8 cellular contexts compared by ENCODE assay signal in the genomic region with DNA sequence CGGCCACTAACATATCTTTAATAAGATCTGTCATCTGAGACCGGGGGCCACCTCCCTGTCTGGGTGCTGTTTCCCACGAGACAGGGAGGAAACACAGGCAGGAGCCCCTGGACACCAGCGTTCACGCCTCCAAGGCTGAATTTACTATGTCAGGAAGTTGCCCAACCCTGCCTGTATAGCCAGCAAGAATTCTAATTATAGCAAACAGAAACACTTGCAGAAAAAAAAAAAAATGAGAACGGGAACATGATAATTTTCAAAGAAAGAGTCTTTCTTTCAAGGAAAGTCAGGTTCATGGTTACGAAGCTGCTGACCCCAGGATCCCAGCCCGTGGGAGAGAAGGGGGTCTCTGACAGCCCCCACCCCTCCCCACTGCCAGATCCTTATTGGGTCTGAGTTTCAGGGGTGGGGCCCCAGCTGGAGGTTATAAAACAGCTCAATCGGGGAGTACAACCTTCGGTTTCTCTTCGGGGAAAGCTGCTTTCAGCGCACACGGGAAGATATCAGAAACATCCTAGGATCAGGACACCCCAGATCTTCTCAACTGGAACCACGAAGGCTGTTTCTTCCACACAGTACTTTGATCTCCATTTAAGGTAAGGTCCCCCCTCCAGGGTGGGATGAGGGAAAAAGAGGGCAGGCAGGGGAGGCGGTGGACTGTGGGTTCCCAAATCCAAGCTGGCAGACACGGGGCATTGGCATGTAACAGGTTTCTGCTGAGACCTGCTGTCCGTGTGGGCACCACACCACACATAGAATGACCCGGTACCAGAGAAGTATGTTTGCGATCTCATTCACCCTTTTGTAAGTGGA. TPM values are rescaled to one million over a fixed set of nuclear protein-coding genes. Genes with fewer than 3 reads are reported as not detected.
DNase-seq lines count a peak whose midpoint lies in the region; ATAC-seq, FAIRE-seq and TF ChIP-seq lines count a peak whose summit lies in the region.

TSS of gene IL3RA (plus strand) at position 455 of the 813 bp plus-strand sequence. CDS start 4,981 bp downstream, outside the sequence.

- H3K14ac ChIP-seq in IMR-90 (replicated peaks; ENCODE audit: low read depth, low read length) = no peak within 1 kb of the TSS

- H2BK5ac ChIP-seq in IMR-90 (ENCODE audit: low read depth, low read length, poor library complexity, severe bottlenecking) = no peak within 1 kb of the TSS

- no peaks in the 10 kb centered on the region for H3K9me1 ChIP-seq in IMR-90 (ENCODE audit: insufficient read depth, low read length)

- POLR2A ChIA-PET in IMR-90 (lab: Charles Lee; ENCODE audit: unreplicated experiment) = no interaction called here
- POLR2A ChIA-PET in GM12878 (lab: Charles Lee) = no interaction called here

- no peaks in the 10 kb centered on the region for H3K36me3 ChIP-seq in IMR-90 (ENCODE audit: control insufficient read depth, insufficient read depth, low read length)
- no peaks in the 10 kb centered on the region for H3K36me3 ChIP-seq in GM12878 (ENCODE audit: control insufficient read depth in 2 of 2, insufficient read depth in 2 of 2, low read length in 1 of 2)
- H3K36me3 ChIP-seq in upper lobe of left lung = peaks cover 0 to under 1% (median 0%) of the 10 kb centered on the region in 4 donors

- no peaks in the 10 kb centered on the region for H3K79me1 ChIP-seq in IMR-90 (ENCODE audit: low read depth in 1 of 2, low read length in 2 of 2)

- no peak within 1 kb of the TSS for H3K4ac ChIP-seq in IMR-90 (ENCODE audit: low read depth, low read length)

- no peak within 1 kb of the TSS for H3K18ac ChIP-seq in IMR-90 (ENCODE audit: low read depth, low read length)

- no peak for TF ChIP-seq RAD21 in IMR-90 (IDR thresholded peaks at IDR 0.05; ENCODE audit: low read length)
- no peak for TF ChIP-seq RAD21 in GM12878 (IDR thresholded peaks at IDR 0.05; ENCODE audit: insufficient read depth, low read depth, low read length)

- ATAC-seq in GM19035 (IDR thresholded peaks at IDR 0.05; ENCODE audit: unreplicated experiment) (peak; percentile 50), IMR-90 (ENCODE audit: low read depth) (no peak), GM12878 (peak; percentile 81), upper lobe of left lung (ENCODE audit: low FRiP score in 2 of 2) (peak; percentile 59 to 78)

- CTCF ChIA-PET in IMR-90 (lab: Yijun Ruan, JAX) (no interaction called here), GM12878 (lab: Yijun Ruan, JAX) (no interaction called here)

- H2AFZ ChIP-seq in IMR-90 (replicated peaks; ENCODE audit: low read length, poor library complexity) = no peak within 1 kb of the TSS
- H2AFZ ChIP-seq in GM12878 (ENCODE audit: control insufficient read depth, low read depth, low read length) = peak within 1 kb of the TSS; percentile 61

- H3K27ac ChIP-seq in IMR-90 (ENCODE audit: insufficient read depth, low read length) (no peak within 1 kb of the TSS), GM12878 (ENCODE audit: control insufficient read depth, insufficient read depth) (peak within 1 kb of the TSS; percentile 77), upper lobe of left lung (peak within 1 kb of the TSS; percentile 65 to 81 (median 80))

- no peaks in the 10 kb centered on the region for H4K20me1 ChIP-seq in IMR-90 (ENCODE audit: insufficient read depth, low read length)
- no peaks in the 10 kb centered on the region for H4K20me1 ChIP-seq in GM12878 (ENCODE audit: control insufficient read depth, insufficient read depth)

- H3K4me3 ChIP-seq in IMR-90 (ENCODE audit: insufficient read depth, low read depth, low read length) = no peak within 1 kb of the TSS
- H3K4me3 ChIP-seq in GM12878 = peak within 1 kb of the TSS; percentile 75
- H3K4me3 ChIP-seq in upper lobe of left lung = peak within 1 kb of the TSS; percentile 34 to 52 (median 42)

- H3K56ac ChIP-seq in IMR-90 (ENCODE audit: extremely low read depth, insufficient read depth, low read length) = no peak within 1 kb of the TSS

- no peak within 1 kb of the TSS for H2AK5ac ChIP-seq in IMR-90 (ENCODE audit: low read depth, low read length)

- RAD21 ChIA-PET in GM12878 (lab: Charles Lee; ENCODE audit: unreplicated experiment) = no interaction called here

- peaks cover 6% of the 10 kb centered on the region for H3K79me2 ChIP-seq in GM12878 (ENCODE audit: control insufficient read depth, insufficient read depth, low read length)

- H3K4me1 ChIP-seq in IMR-90 (ENCODE audit: control insufficient read depth, insufficient read depth, low read length) = no peaks in the 10 kb centered on the region
- H3K4me1 ChIP-seq in GM12878 (ENCODE audit: control insufficient read depth, insufficient read depth, low read length) = peaks cover 7% of the 10 kb centered on the region; the same call in 1 of the 2 replicates
- peaks cover 0 to 4% (median 2%) of the 10 kb centered on the region in 4 donors for H3K4me1 ChIP-seq in upper lobe of left lung

- no peak within 1 kb of the TSS for H4K8ac ChIP-seq in IMR-90 (ENCODE audit: low read depth in 2 of 2, low read length in 2 of 2)

- TF ChIP-seq CTCF in IMR-90 (conservative IDR thresholded peaks at IDR 0.05; ENCODE audit: low read depth, low read length) (no peak), GM12878 (IDR thresholded peaks at IDR 0.05 in 2 of 3, conservative IDR thresholded peaks at IDR 0.05 in 1 of 3; ENCODE audit: control insufficient read depth in 2 of 3, extremely low read depth in 1 of 3, insufficient read depth in 1 of 3, low read depth in 3 of 3, low read length in 3 of 3) (no peak), upper lobe of left lung (IDR thresholded peaks at IDR 0.05) (no peak)

- dilution Hi-C loops in IMR-90 (cut with HindIII; ENCODE audit: low sequenced_read_pairs, unreplicated experiment) = no loop called here

- H3K23ac ChIP-seq in IMR-90 (ENCODE audit: low read depth, low read length) = no peak within 1 kb of the TSS

- in situ Hi-C loops in IMR-90 (cut with MboI; ENCODE audit: low sequenced_read_pairs) = no loop called here
- in situ Hi-C loops in GM12878 (cut with MboI) = loop anchor here (10.0 kb wide), 1 partner anchor 342 kb away; no protein-coding TSS in a partner anchor

- intact Hi-C loops in IMR-90 (cut with micrococcal nuclease) (no loop called here), GM12878 (cut with micrococcal nuclease; ENCODE audit: unreplicated experiment) (loop anchor here (10.0 kb wide), 1 partner anchor 258 kb away; the partner anchor contains the start of gene AKAP17A)

- SMC1A ChIA-PET in GM12878 (lab: Charles Lee; ENCODE audit: uncharacterized antibody, unreplicated experiment) = no interaction called here

- H3K4me2 ChIP-seq in IMR-90 (ENCODE audit: low read depth, low read length) = no peak within 1 kb of the TSS
- H3K4me2 ChIP-seq in GM12878 (ENCODE audit: control insufficient read depth, insufficient read depth) = peak within 1 kb of the TSS; percentile 91

- FAIRE-seq in GM12878 (lab: Jason Lieb, UNC) = no peak

- no TSS peak for BruUV-seq in IMR-90 (replicated peaks; lab: Mats Ljungman, UMichigan)
- BruUV-seq in GM12878 (replicated peaks; lab: Mats Ljungman, UMichigan) = no TSS peak

- H4K5ac ChIP-seq in IMR-90 (ENCODE audit: low read depth, low read length) = no peak within 1 kb of the TSS

- H3K9ac ChIP-seq in IMR-90 (ENCODE audit: low read depth, low read length) (no peak within 1 kb of the TSS), GM12878 (ENCODE audit: control insufficient read depth, insufficient read depth, low read length) (peak within 1 kb of the TSS; percentile 75)

- H2AK9ac ChIP-seq in IMR-90 (replicated peaks; ENCODE audit: low read depth, low read length, poor library complexity) = peak within 1 kb of the TSS; percentile 5

- TF ChIP-seq POLR2A in IMR-90 (IDR thresholded peaks at IDR 0.05; ENCODE audit: low read depth, low read length) = no peak
- peak; percentile 67 for TF ChIP-seq POLR2A in GM12878 (IDR thresholded peaks at IDR 0.05; ENCODE audit: low read depth, low read length)
- peak in 2 of 4 donors; percentile 30 to 42 for TF ChIP-seq POLR2A in upper lobe of left lung (IDR thresholded peaks at IDR 0.05)

- H2BK20ac ChIP-seq in IMR-90 (ENCODE audit: low read depth, low read length) = no peak within 1 kb of the TSS

- TF ChIP-seq EP300 in GM12878 (IDR thresholded peaks at IDR 0.05; ENCODE audit: borderline replicate concordance in 1 of 2, control insufficient read depth in 1 of 2, low read depth in 2 of 2, low read length in 2 of 2) (peak in 1 of 2 experiments; percentile 19; a peak in 1 of 4 replicates), upper lobe of left lung (IDR thresholded peaks at IDR 0.05) (peak in 2 of 4 donors; percentile 27 to 28)

- H3K27me3 ChIP-seq in IMR-90 (ENCODE audit: control insufficient read depth, insufficient read depth, low read length) (no peaks in the 10 kb centered on the region), GM12878 (replicated peaks in 1 of 2; ENCODE audit: control insufficient read depth in 2 of 2, insufficient read depth in 2 of 2, low read length in 1 of 2) (no peaks in the 10 kb centered on the region), upper lobe of left lung (no peaks in the 10 kb centered on the region)

- no peak within 1 kb of the TSS for H2BK15ac ChIP-seq in IMR-90 (ENCODE audit: low read depth, low read length)

- no peak within 1 kb of the TSS for H4K91ac ChIP-seq in IMR-90 (ENCODE audit: insufficient read depth, low read depth, low read length)

- DNase-seq in AG08395 (ENCODE audit: low spot score) (peak; percentile 17), IMR-90 (no peak), GM12878 (ENCODE audit: low read depth, low spot score) (peak; percentile 52), mesenteric fat pad (ENCODE audit: low spot score) (no peak), upper lobe of left lung (peak in 1 of 2 donors; percentile 80), hepatic stellate cell (ENCODE audit: low spot score) (no peak), NCI-H1105 (lab: John Stamatoyannopoulos, UW) (no peak)

- H3K9me3 ChIP-seq in IMR-90 (ENCODE audit: control insufficient read depth, insufficient read depth, low read length) (peaks cover 5% of the 10 kb centered on the region), GM12878 (replicated peaks; ENCODE audit: control insufficient read depth, insufficient read depth, low read length) (peaks cover 11% of the 10 kb centered on the region; the same call in 2 of the 3 replicates), upper lobe of left lung (peaks cover 0 to 11% (median 6%) of the 10 kb centered on the region in 4 donors)

- H2BK120ac ChIP-seq in IMR-90 (ENCODE audit: low read depth, low read length) = no peak within 1 kb of the TSS

- WGBS in IMR-90 (ENCODE audit: extremely low coverage in 2 of 2, insufficient read length in 1 of 2), 2 experiments = 86% methylated on average over 3 of the region's 19 CpGs; no CpG with 5 or more reads in 1 of the 2 experiments
- 4% methylated on average over 19 of the region's 19 CpGs for WGBS in GM12878 (ENCODE audit: insufficient coverage, insufficient replicate concordance, low lambda C conversion rate, missing lambda C conversion rate)
- WGBS in upper lobe of left lung, 2 donors = 20 to 31% methylated on average over 18 to 19 of the region's 19 CpGs

RNA-seq across cellular contexts. Expression of gene IL3RA, which starts in this region (rescaled TPM):
- not detected in 2 replicates for total RNA-seq in IMR-90 (2012; rRNA removed)
- polyA plus RNA-seq in IMR-90 (2012; rRNA removed) = not detected in 2 replicates
- polyA plus RNA-seq in IMR-90 (2012; cell fraction: cytosol; rRNA removed) = not detected in 2 replicates
- not detected in 2 replicates for polyA plus RNA-seq in IMR-90 (2012; cell fraction: nucleus; rRNA removed; ENCODE audit: low replicate concordance)
- total RNA-seq in GM12878 (2013; cell fraction: nucleolus; rRNA removed) = 72.9 and 75.8 TPM in 2 replicates
- 28.0 and 28.1 TPM in 2 replicates for total RNA-seq in GM12878 (2014; rRNA removed)
- total RNA-seq in GM12878 (2014; rRNA removed; fragmentation: Illumina TruSeq; extraction: Trizol) = 14.1 and 14.3 TPM in 2 replicates
- total RNA-seq in GM12878 (2021) = 19.5 and 21.1 TPM in 2 replicates
- 10.7 TPM for polyA plus RNA-seq in GM12878 (2011; ENCODE audit: low read depth)
- 22.5 and 31.1 TPM in 2 replicates for polyA plus RNA-seq in GM12878 (2011; rRNA removed)
- 36.2 and 38.5 TPM in 2 replicates for polyA plus RNA-seq in GM12878 (2011; cell fraction: cytosol; rRNA removed)
- polyA plus RNA-seq in GM12878 (2011; cell fraction: nucleus; rRNA removed) = 21.5 and 44.5 TPM in 2 replicates
- polyA plus RNA-seq in GM12878 (2012) = 24.2 and 25.0 TPM in 2 replicates
- polyA plus RNA-seq in GM12878 (2014; fragmentation: Illumina TruSeq; extraction: Trizol) = 15.0 and 23.5 TPM in 2 replicates
- 1 to 10 TPM; 2.1 to 4.5 TPM for polyA plus RNA-seq in GM12878 (2014; fragmentation: Nextera tagmentation; extraction: Ambion mirVana)
- polyA plus RNA-seq in GM12878 (2014; rRNA removed) = 22.9 and 25.4 TPM in 2 replicates
- polyA plus RNA-seq in GM12878 (2016; fragmentation: Nextera tagmentation; extraction: Ambion mirVana) = 10 to 100 TPM; 14.7 to 16.4 TPM
- 51.6 and 62.0 TPM in 2 replicates for polyA minus RNA-seq in GM12878 (2011; rRNA and poly(A)+ RNA removed)
- polyA minus RNA-seq in GM12878 (2011; cell fraction: cytosol; rRNA and poly(A)+ RNA removed) = 9.1 and 13.1 TPM in 2 replicates
- polyA minus RNA-seq in GM12878 (2011; cell fraction: nucleus; rRNA and poly(A)+ RNA removed) = 25.9 and 33.0 TPM in 2 replicates
- 13.3 TPM for total RNA-seq in mesenteric fat pad
- total RNA-seq in upper lobe of left lung = 10 to 100 TPM in 5 of 6 donors, 1 to 10 TPM in 1; 8.8 to 62.3 (median 31.9) TPM

Comparison
In these comparisons a context has a peak if more than half of its experiments do, and no peak if none do; other contexts are left out.
1. DNase-seq: peak in AG08395 (single experiment) and GM12878 (single experiment); none in IMR-90 (single experiment), mesenteric fat pad (single experiment), hepatic stellate cell (single experiment) and NCI-H1105 (single experiment).